ENCODE assay signal across 3 cellular contexts in the genomic region with DNA sequence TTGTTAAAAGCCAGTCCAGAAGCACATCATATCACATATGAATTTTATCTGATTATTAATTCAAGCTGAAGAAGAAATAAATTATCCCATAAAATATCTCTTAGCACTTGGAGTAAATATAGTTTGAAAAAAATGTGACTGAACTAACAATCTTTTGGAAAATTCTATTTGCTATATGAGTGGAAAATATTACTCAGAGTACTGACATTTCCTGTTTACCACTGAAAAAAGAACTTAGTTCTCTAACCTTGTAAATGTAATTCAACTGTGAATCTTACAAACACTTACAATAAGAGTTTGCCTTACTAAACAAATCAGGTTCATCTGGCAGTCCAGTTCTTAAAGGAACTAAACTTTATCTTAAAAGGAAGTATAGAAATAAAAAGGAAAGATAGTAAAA.
A peak's percentile ranks its signal among the peaks of the same experiment; 100 is the strongest.
TF ChIP-seq lines count a peak whose summit lies in the region.

No MANE protein-coding gene starts in this region.

TF ChIP-seq in liver, 16 proteins besides CTCF, POLR2A, EP300 and RAD21:
- peak; percentile 75 to 76 for TF ChIP-seq JUND (IDR thresholded peaks at IDR 0.05)
- TF ChIP-seq NR2F2 (IDR thresholded peaks at IDR 0.05): no peak

TF ChIP-seq in HepG2, 621 proteins besides CTCF, POLR2A, EP300 and RAD21:
- no peak for TF ChIP-seq XBP1 (CRISPR knock-in tag; IDR thresholded peaks at IDR 0.05)
- TF ChIP-seq ZBTB3 (CRISPR knock-in tag; IDR thresholded peaks at IDR 0.05; ENCODE audit: borderline replicate concordance, low read depth): no peak
- TF ChIP-seq ZNF546 (CRISPR knock-in tag; conservative IDR thresholded peaks at IDR 0.05): no peak
- TF ChIP-seq TSC22D2 (CRISPR knock-in tag; IDR thresholded peaks at IDR 0.05; ENCODE audit: borderline replicate concordance): no peak
- no peak for TF ChIP-seq ZNF501 (CRISPR knock-in tag; IDR thresholded peaks at IDR 0.05)
- no peak for TF ChIP-seq KLF15 (CRISPR knock-in tag; IDR thresholded peaks at IDR 0.05; ENCODE audit: borderline replicate concordance)

TF ChIP-seq in SK-N-SH, 30 proteins besides CTCF, POLR2A, EP300 and RAD21:
- TF ChIP-seq FOSL2 (IDR thresholded peaks at IDR 0.05; ENCODE audit: borderline replicate concordance, low read depth): 0 out of 2 replicates have a peak, but pooled peaks have one; percentile 12
- TF ChIP-seq RFX5 (IDR thresholded peaks at IDR 0.05; ENCODE audit: low read length): no peak
- no peak for TF ChIP-seq SIN3A (IDR thresholded peaks at IDR 0.05; ENCODE audit: borderline replicate concordance, low read depth, low read length)
- TF ChIP-seq TCF12 (IDR thresholded peaks at IDR 0.05): peak; percentile 21; the same call in 1 of the 2 replicates
- TF ChIP-seq, protein P1, sequence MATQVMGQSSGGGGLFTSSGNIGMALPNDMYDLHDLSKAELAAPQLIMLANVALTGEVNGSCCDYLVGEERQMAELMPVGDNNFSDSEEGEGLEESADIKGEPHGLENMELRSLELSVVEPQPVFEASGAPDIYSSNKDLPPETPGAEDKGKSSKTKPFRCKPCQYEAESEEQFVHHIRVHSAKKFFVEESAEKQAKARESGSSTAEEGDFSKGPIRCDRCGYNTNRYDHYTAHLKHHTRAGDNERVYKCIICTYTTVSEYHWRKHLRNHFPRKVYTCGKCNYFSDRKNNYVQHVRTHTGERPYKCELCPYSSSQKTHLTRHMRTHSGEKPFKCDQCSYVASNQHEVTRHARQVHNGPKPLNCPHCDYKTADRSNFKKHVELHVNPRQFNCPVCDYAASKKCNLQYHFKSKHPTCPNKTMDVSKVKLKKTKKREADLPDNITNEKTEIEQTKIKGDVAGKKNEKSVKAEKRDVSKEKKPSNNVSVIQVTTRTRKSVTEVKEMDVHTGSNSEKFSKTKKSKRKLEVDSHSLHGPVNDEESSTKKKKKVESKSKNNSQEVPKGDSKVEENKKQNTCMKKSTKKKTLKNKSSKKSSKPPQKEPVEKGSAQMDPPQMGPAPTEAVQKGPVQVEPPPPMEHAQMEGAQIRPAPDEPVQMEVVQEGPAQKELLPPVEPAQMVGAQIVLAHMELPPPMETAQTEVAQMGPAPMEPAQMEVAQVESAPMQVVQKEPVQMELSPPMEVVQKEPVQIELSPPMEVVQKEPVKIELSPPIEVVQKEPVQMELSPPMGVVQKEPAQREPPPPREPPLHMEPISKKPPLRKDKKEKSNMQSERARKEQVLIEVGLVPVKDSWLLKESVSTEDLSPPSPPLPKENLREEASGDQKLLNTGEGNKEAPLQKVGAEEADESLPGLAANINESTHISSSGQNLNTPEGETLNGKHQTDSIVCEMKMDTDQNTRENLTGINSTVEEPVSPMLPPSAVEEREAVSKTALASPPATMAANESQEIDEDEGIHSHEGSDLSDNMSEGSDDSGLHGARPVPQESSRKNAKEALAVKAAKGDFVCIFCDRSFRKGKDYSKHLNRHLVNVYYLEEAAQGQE (IDR thresholded peaks at IDR 0.05; ENCODE audit: low read depth, low read length): no peak
- TF ChIP-seq MXI1 (IDR thresholded peaks at IDR 0.05; ENCODE audit: low read depth, low read length): no peak
